Comparison of ENCODE assay signal across 8 cellular contexts in the genomic region with DNA sequence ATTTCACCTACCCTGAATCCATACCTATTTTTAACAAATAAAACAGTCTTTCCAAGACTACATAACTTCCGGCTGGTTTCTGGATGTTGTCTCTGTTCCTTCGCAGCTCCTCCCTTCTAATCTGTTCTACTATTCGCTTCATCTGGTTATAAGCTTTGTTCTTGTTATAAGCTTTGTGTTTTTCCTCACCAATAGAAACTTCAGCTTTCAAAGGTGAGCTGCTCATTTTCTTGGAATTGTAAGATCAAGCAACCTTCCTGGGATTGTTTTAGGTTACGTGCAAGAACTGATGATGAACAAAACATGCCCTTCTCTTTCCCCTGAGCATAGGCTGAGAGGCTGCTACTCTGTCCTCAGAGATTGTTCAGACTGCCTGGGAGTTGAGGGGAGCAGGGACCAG. TPM values are rescaled to one million over a fixed set of nuclear protein-coding genes. Genes with fewer than 3 reads are reported as not detected.
A peak's percentile ranks its signal among the peaks of the same experiment; 100 is the strongest.
DNase-seq lines count a peak whose midpoint lies in the region; TF ChIP-seq lines count a peak whose summit lies in the region.

No MANE protein-coding gene starts in this region.

- DNase-seq in NCI-H510A treated with DMSO at 0.1 percent for 48 hours (lab: John Stamatoyannopoulos, UW), result peak; percentile 1
- no peak for DNase-seq in NCI-H510A (lab: John Stamatoyannopoulos, UW)
- no peak for DNase-seq in activated T-helper 1 cell treated with anti-CD3 and anti-CD28 coated beads, Interleukin-12 subunit alpha, Interleukin-12 subunit beta, Interleukin-2, Interleukin-4 antibody, amounts not matched to agents 30 ng/mL and 10 ng/mL and 1 ng/mL, durations not matched to agents 14 hours and 24 hours and 36 hours (ENCODE audit: low spot score)
- DNase-seq in stomach, result no peak
- no peak for DNase-seq in kidney tubule cell (ENCODE audit: low spot score)
- DNase-seq in GOT3 (lab: John Stamatoyannopoulos, UW), result no peak
- DNase-seq in ACHN, result no peak

- peak overlapping the region; percentile 40 for H3K9ac ChIP-seq in iPS-18a (ENCODE audit: low read length)

- H3K27ac ChIP-seq in iPS-18a (ENCODE audit: low read length) (no peak overlapping the region), stomach (peak overlapping the region in 4 of 5 donors; percentile 86 to 94 (median 90))

- in situ Hi-C loops in ACHN (cut with HindIII; ENCODE audit: low pct_ligation_motif_present, low pct_unique_long_range_greater_than_20kb, low sequenced_read_pairs), result no loop called here

- no peaks in the 10 kb centered on the region for H3K9me3 ChIP-seq in iPS-18a (ENCODE audit: control insufficient read depth, low read depth, low read length)
- no peaks in the 10 kb centered on the region for H3K9me3 ChIP-seq in stomach

- no peak for TF ChIP-seq CTCF in stomach (IDR thresholded peaks at IDR 0.05)

- no peaks in the 10 kb centered on the region for H3K9me3 Mint-ChIP-seq in activated T-helper 1 cell treated with anti-CD3 and anti-CD28 coated beads, Interleukin-12 subunit alpha, Interleukin-12 subunit beta, Interleukin-2, Interleukin-4 antibody, amounts not matched to agents 30 ng/mL and 10 ng/mL and 1 ng/mL, durations not matched to agents 14 hours and 24 hours and 36 hours

- peaks cover 5% of the 10 kb centered on the region for H3K36me3 Mint-ChIP-seq in activated T-helper 1 cell treated with anti-CD3 and anti-CD28 coated beads, Interleukin-12 subunit alpha, Interleukin-12 subunit beta, Interleukin-2, Interleukin-4 antibody, amounts not matched to agents 30 ng/mL and 10 ng/mL and 1 ng/mL, durations not matched to agents 14 hours and 24 hours and 36 hours (ENCODE audit: low read depth)

- peaks cover 10% of the 10 kb centered on the region for H3K27me3 Mint-ChIP-seq in activated T-helper 1 cell treated with anti-CD3 and anti-CD28 coated beads, Interleukin-12 subunit alpha, Interleukin-12 subunit beta, Interleukin-2, Interleukin-4 antibody, amounts not matched to agents 30 ng/mL and 10 ng/mL and 1 ng/mL, durations not matched to agents 14 hours and 24 hours and 36 hours (ENCODE audit: insufficient read depth)

- H3K4me1 ChIP-seq in iPS-18a (ENCODE audit: control insufficient read depth, low read depth, low read length) (peaks cover 8% of the 10 kb centered on the region), stomach (peaks cover 25 to 69% (median 49%) of the 10 kb centered on the region in 4 donors)

- 55 to 86% (median 78%) methylated on average over 4 of the region's 4 CpGs for WGBS in stomach, 5 donors

- H3K27ac Mint-ChIP-seq in activated T-helper 1 cell treated with anti-CD3 and anti-CD28 coated beads, Interleukin-12 subunit alpha, Interleukin-12 subunit beta, Interleukin-2, Interleukin-4 antibody, amounts not matched to agents 30 ng/mL and 10 ng/mL and 1 ng/mL, durations not matched to agents 14 hours and 24 hours and 36 hours, result peak overlapping the region; percentile 6

- TF ChIP-seq EP300 in stomach (IDR thresholded peaks at IDR 0.05), result no peak

- H3K4me3 ChIP-seq in iPS-18a (ENCODE audit: low read length), result peak overlapping the region; percentile 78
- peak overlapping the region; percentile 74 to 92 (median 86) for H3K4me3 ChIP-seq in stomach

- H3K36me3 ChIP-seq in iPS-18a (ENCODE audit: control insufficient read depth, low read depth, low read length) (no peaks in the 10 kb centered on the region), stomach (peaks cover 0 to 5% (median under 1%) of the 10 kb centered on the region in 4 donors)

- H3K27me3 ChIP-seq in iPS-18a (ENCODE audit: control insufficient read depth, insufficient read depth, low read length) (peaks cover 59% of the 10 kb centered on the region), stomach (no peaks in the 10 kb centered on the region)

- TF ChIP-seq POLR2A in stomach (IDR thresholded peaks at IDR 0.05), result no peak

- peaks cover 45% of the 10 kb centered on the region for H3K4me1 Mint-ChIP-seq in activated T-helper 1 cell treated with anti-CD3 and anti-CD28 coated beads, Interleukin-12 subunit alpha, Interleukin-12 subunit beta, Interleukin-2, Interleukin-4 antibody, amounts not matched to agents 30 ng/mL and 10 ng/mL and 1 ng/mL, durations not matched to agents 14 hours and 24 hours and 36 hours (ENCODE audit: low read depth)

- intact Hi-C loops in activated T-helper 1 cell treated with anti-CD3 and anti-CD28 coated beads, Interleukin-12 subunit alpha, Interleukin-12 subunit beta, Interleukin-2, Interleukin-4 antibody, amounts not matched to agents 30 ng/mL and 10 ng/mL and 1 ng/mL, durations not matched to agents 14 hours and 24 hours and 36 hours (cut with micrococcal nuclease), result loop anchor here (5.0 kb wide), 1 partner anchor 227 kb away; the partner anchor contains the start of gene RANBP9
- intact Hi-C loops in stomach (cut with DNase I; ENCODE audit: low total_unique reads), result no loop called here

- peak overlapping the region; percentile 89 for H3K4me3 Mint-ChIP-seq in activated T-helper 1 cell treated with anti-CD3 and anti-CD28 coated beads, Interleukin-12 subunit alpha, Interleukin-12 subunit beta, Interleukin-2, Interleukin-4 antibody, amounts not matched to agents 30 ng/mL and 10 ng/mL and 1 ng/mL, durations not matched to agents 14 hours and 24 hours and 36 hours

RNA-seq across cellular contexts. Expression of gene GFOD1, which starts 2.1 kb away (rescaled TPM):
- total RNA-seq in activated T-helper 1 cell treated with anti-CD3 and anti-CD28 coated beads, Interleukin-12 subunit alpha, Interleukin-12 subunit beta, Interleukin-2, Interleukin-4 antibody, amounts not matched to agents 30 ng/mL and 10 ng/mL and 1 ng/mL, durations not matched to agents 14 hours and 24 hours and 36 hours, result 12.4 and 13.6 TPM in 2 replicates
- 10 to 100 TPM in 4 of 5 donors, 1 to 10 TPM in 1; 7.6 to 29.4 (median 17.1) TPM for total RNA-seq in stomach
- 1 to 10 TPM in 2 of 3 donors, under 1 TPM in 1; 0.76 to 5.3 (median 1.1) TPM for polyA plus RNA-seq in stomach
